Comparison of ENCODE assay signal across 8 cellular contexts in the genomic region with DNA sequence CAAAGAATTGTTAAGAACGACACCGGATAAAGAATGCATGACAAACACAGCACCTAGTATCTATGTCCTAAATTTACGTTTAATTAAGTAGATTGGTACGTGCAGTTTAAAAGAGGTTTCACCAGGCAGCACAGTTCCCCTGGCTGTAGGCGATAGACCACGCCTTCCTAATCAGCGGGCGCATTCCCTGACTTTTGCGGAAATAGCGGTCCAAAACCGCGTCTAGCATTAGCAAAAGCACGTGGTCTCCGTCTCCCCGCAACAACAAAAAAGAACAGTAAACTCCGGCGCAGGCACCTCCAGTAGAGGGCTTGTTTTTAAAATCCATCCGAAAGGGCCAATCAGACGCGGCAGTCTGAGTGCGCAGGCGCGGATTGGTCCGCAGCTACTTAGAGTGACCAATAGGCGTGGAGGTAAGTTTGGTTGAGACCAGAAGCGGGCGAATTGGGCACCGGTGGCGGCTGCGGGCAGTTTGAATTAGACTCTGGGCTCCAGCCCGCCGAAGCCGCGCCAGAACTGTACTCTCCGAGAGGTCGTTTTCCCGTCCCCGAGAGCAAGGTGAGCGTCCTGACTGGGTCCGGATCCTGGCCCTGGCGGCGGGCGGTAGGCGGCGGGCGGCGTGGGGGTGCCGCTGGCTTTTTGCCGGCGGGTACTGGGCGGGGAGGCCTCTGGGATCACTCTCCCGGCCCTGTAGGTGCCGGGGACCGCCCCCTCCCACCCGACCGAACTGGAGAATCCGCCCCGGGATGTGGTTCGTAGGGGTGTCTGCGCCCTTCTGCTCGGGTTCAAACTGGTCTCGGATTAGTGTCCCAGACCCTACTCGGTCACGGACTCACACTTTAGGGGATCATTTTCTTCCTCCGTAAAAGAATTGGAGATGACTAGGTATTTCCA. TPM values are rescaled to one million over a fixed set of nuclear protein-coding genes. Genes with fewer than 3 reads are reported as not detected.
A peak's percentile ranks its signal among the peaks of the same experiment; 100 is the strongest.
DNase-seq lines count a peak whose midpoint lies in the region; ATAC-seq, FAIRE-seq and TF ChIP-seq lines count a peak whose summit lies in the region.

CENPF (plus strand) TSS at position 432 of the 894 bp plus-strand sequence. CDS start 10,560 bp downstream, outside the sequence.

- peaks cover 4% of the 10 kb centered on the region for H3K36me3 Mint-ChIP-seq in activated B cell treated with CpG ODN at 0.5 μM for 24 hours (ENCODE audit: low read depth)
- peaks cover 12% of the 10 kb centered on the region for H3K36me3 Mint-ChIP-seq in central memory CD8-positive, alpha-beta T cell (ENCODE audit: insufficient read depth)

- H3K27ac Mint-ChIP-seq in activated B cell treated with CpG ODN at 0.5 μM for 24 hours, result peak within 1 kb of the TSS; percentile 62
- peak within 1 kb of the TSS; percentile 95 for H3K27ac Mint-ChIP-seq in central memory CD8-positive, alpha-beta T cell (ENCODE audit: low read depth)

- TF ChIP-seq CTCF in AG09319 (IDR thresholded peaks at IDR 0.05; ENCODE audit: low read depth, low read length) (peak; percentile 28), activated B cell treated with CpG ODN at 0.5 μM for 24 hours (IDR thresholded peaks at IDR 0.05) (no peak)

- intact Hi-C loops in activated B cell treated with CpG ODN at 0.5 μM for 24 hours (cut with micrococcal nuclease), result loop anchor here (2.0 kb wide), 2 partner anchors 322 to 1588 kb away; partner anchors contain the start of genes ANGEL2 and SMYD2

- TF ChIP-seq POLR2A in GM18951 (IDR thresholded peaks at IDR 0.05; ENCODE audit: extremely low read depth, insufficient read depth, insufficient read length), result peak; percentile 68

- no peaks in the 10 kb centered on the region for H3K27me3 Mint-ChIP-seq in activated B cell treated with CpG ODN at 0.5 μM for 24 hours
- no peaks in the 10 kb centered on the region for H3K27me3 Mint-ChIP-seq in central memory CD8-positive, alpha-beta T cell

- H3K9me3 Mint-ChIP-seq in activated B cell treated with CpG ODN at 0.5 μM for 24 hours, result no peaks in the 10 kb centered on the region
- H3K9me3 Mint-ChIP-seq in central memory CD8-positive, alpha-beta T cell, result no peaks in the 10 kb centered on the region

- peak; percentile 99 for ATAC-seq in HG03196 (IDR thresholded peaks at IDR 0.05; ENCODE audit: unreplicated experiment)
- ATAC-seq in activated B cell treated with CpG ODN at 0.5 μM for 24 hours (ENCODE audit: low read depth), result peak; percentile 97
- ATAC-seq in central memory CD8-positive, alpha-beta T cell (replicated peaks; ENCODE audit: extremely low read depth, poor library complexity, severe bottlenecking), result peak; percentile 94

- in situ Hi-C loops in GM18951 (cut with MboI; ENCODE audit: low sequenced_read_pairs, unreplicated experiment), result no loop called here

- DNase-seq in AG09319 (ENCODE audit: extremely low read depth, low read depth), result peak; percentile 98
- peak; percentile 98 for DNase-seq in NCI-H345 (lab: John Stamatoyannopoulos, UW)
- peak; percentile 82 for DNase-seq in activated B cell treated with CpG ODN at 0.5 μM for 24 hours
- peak; percentile 88 to 92 for DNase-seq in central memory CD8-positive, alpha-beta T cell (ENCODE audit: low spot score in 2 of 2)
- peak; percentile 82 to 93 (median 86) for DNase-seq in stimulated activated CD4-positive, alpha-beta T cell treated with anti-CD3 and anti-CD28 coated beads, Interleukin-12 subunit alpha, Interleukin-12 subunit beta, amount 100 ng/mL, for 48 hours (ENCODE audit: low read depth in 2 of 3, low spot score in 1 of 3)

- POLR2A ChIA-PET in activated B cell treated with CpG ODN at 0.5 μM for 24 hours (lab: Charles Lee), result interaction anchor here (0.6 kb wide), 1 partner anchor 324 kb away, joined by 12 read pairs; no protein-coding TSS in a partner anchor

- peak; percentile 96 for FAIRE-seq in islet of Langerhans (lab: Jason Lieb, UNC)

- CTCF ChIA-PET in activated B cell treated with CpG ODN at 0.5 μM for 24 hours (lab: Charles Lee), result interaction anchor here (1.5 kb wide), 1 partner anchor 274 kb away, joined by 4 read pairs; no protein-coding TSS in a partner anchor

- H3K4me1 Mint-ChIP-seq in activated B cell treated with CpG ODN at 0.5 μM for 24 hours, result peaks cover 21% of the 10 kb centered on the region
- peaks cover 11% of the 10 kb centered on the region for H3K4me1 Mint-ChIP-seq in central memory CD8-positive, alpha-beta T cell

- H3K4me3 Mint-ChIP-seq in activated B cell treated with CpG ODN at 0.5 μM for 24 hours, result peak within 1 kb of the TSS; percentile 96
- peak within 1 kb of the TSS; percentile 92 for H3K4me3 Mint-ChIP-seq in central memory CD8-positive, alpha-beta T cell

RNA-seq across cellular contexts. Expression of gene CENPF, which starts in this region (rescaled TPM):
- total RNA-seq in activated B cell treated with CpG ODN at 0.5 μM for 24 hours, result 4.0 and 4.1 TPM in 2 replicates

Comparison
In these comparisons a context has a peak if more than half of its experiments do, and no peak if none do; other contexts are left out.
1. Peak in every context shown above with its lines: DNase-seq and ATAC-seq.